1 cellular context compared by ENCODE assay signal in the genomic region with DNA sequence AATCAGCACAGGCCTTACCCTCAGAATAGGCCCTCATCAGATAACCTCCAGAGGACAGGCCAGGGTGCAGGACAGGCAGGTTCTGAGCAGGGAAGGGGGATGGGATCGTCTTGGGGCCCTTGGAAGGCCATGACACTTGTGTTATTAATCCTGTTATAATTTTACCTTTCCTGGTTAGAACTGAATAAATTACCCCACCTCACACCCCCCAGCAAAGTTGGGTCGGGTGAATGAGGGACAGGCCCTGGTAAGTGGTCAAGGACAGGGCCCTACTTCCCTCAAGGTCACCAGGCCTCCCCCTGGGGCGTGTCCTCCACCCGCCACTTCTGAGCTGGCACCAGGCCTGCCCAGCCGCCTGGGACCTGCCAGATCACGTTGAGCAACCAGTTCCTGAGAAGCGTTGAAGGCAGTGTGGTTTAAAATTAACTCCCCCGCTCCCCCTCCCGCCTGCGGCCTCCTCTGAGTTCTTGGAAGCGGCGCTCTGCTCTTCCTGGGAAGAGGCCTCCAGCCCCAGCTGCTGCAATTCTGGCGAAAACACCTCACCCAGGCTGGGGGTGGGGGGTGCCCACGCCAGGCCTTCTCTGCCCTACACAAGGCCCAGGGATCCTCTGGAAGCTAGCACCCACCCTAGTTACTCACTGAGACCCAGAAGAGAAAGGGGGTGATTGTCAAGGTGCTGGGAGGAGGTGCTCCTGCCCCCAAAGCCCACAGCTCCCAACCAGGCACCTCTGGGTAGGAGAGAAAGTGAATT.
TF ChIP-seq lines count a peak whose summit lies in the region.

No MANE protein-coding gene starts in this region.

TF ChIP-seq in HEK293, 187 proteins besides CTCF, POLR2A, EP300 and RAD21 (continued from another document):
- TF ChIP-seq, protein P1, sequence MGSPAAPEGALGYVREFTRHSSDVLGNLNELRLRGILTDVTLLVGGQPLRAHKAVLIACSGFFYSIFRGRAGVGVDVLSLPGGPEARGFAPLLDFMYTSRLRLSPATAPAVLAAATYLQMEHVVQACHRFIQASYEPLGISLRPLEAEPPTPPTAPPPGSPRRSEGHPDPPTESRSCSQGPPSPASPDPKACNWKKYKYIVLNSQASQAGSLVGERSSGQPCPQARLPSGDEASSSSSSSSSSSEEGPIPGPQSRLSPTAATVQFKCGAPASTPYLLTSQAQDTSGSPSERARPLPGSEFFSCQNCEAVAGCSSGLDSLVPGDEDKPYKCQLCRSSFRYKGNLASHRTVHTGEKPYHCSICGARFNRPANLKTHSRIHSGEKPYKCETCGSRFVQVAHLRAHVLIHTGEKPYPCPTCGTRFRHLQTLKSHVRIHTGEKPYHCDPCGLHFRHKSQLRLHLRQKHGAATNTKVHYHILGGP (tag by site-specific recombination; IDR thresholded peaks at IDR 0.05) = no peak
- TF ChIP-seq ZFP41 (tag by site-specific recombination; IDR thresholded peaks at IDR 0.05; ENCODE audit: borderline replicate concordance) (no peak), ZBTB17 (tag by site-specific recombination; IDR thresholded peaks at IDR 0.05) (0 out of 2 replicates have a peak, but pooled peaks have one; percentile 24), ZNF548 (tag by site-specific recombination; IDR thresholded peaks at IDR 0.05) (no peak), ZNF404 (tag by site-specific recombination; IDR thresholded peaks at IDR 0.05) (no peak), ZNF239 (tag by site-specific recombination; IDR thresholded peaks at IDR 0.05) (no peak), ZFHX2 (tag by site-specific recombination; conservative IDR thresholded peaks at IDR 0.05) (peak; percentile 40; the same call in 1 of the 2 replicates), EGR2 (tag by site-specific recombination; IDR thresholded peaks at IDR 0.05; ENCODE audit: low read depth) (peak; percentile 33; the same call in 1 of the 2 replicates), ZNF792 (tag by site-specific recombination; IDR thresholded peaks at IDR 0.05) (no peak), ZNF785 (tag by site-specific recombination; IDR thresholded peaks at IDR 0.05) (no peak), ZNF248 (tag by site-specific recombination; IDR thresholded peaks at IDR 0.05) (no peak)
- TF ChIP-seq, protein P2, sequence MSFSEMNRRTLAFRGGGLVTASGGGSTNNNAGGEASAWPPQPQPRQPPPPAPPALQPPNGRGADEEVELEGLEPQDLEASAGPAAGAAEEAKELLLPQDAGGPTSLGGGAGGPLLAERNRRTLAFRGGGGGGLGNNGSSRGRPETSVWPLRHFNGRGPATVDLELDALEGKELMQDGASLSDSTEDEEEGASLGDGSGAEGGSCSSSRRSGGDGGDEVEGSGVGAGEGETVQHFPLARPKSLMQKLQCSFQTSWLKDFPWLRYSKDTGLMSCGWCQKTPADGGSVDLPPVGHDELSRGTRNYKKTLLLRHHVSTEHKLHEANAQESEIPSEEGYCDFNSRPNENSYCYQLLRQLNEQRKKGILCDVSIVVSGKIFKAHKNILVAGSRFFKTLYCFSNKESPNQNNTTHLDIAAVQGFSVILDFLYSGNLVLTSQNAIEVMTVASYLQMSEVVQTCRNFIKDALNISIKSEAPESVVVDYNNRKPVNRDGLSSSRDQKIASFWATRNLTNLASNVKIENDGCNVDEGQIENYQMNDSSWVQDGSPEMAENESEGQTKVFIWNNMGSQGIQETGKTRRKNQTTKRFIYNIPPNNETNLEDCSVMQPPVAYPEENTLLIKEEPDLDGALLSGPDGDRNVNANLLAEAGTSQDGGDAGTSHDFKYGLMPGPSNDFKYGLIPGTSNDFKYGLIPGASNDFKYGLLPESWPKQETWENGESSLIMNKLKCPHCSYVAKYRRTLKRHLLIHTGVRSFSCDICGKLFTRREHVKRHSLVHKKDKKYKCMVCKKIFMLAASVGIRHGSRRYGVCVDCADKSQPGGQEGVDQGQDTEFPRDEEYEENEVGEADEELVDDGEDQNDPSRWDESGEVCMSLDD (tag by site-specific recombination; IDR thresholded peaks at IDR 0.05) = no peak
